Comparison of ENCODE assay signal across 1 cellular context in genomic region chr15:96296264-96296663, GRCh38.
TF ChIP-seq lines count a peak whose summit lies in the region.

No MANE protein-coding gene starts in this region.

TF ChIP-seq in H1, 55 proteins besides CTCF, POLR2A, EP300 and RAD21:
- TF ChIP-seq FOSL1 (IDR thresholded peaks at IDR 0.05; ENCODE audit: insufficient read depth, low read depth, low read length) = no peak
- no peak for TF ChIP-seq RNF2 (IDR thresholded peaks at IDR 0.05; ENCODE audit: borderline replicate concordance, low read depth, low read length, missing control alignments, poor library complexity, severe bottlenecking)
- no peak for TF ChIP-seq E2F6 (IDR thresholded peaks at IDR 0.05)
- TF ChIP-seq HDAC6 (IDR thresholded peaks at IDR 0.05; ENCODE audit: low read depth, low read length) = no peak
- no peak for TF ChIP-seq YY1 (IDR thresholded peaks at IDR 0.05; ENCODE audit: low read depth, low read length)
- TF ChIP-seq TAF1 (IDR thresholded peaks at IDR 0.05; ENCODE audit: low read depth, low read length) = no peak
- no peak for TF ChIP-seq JUND (IDR thresholded peaks at IDR 0.05; ENCODE audit: low read length)
- no peak for TF ChIP-seq SIN3A (conservative IDR thresholded peaks at IDR 0.05 in 1 of 2, IDR thresholded peaks at IDR 0.05 in 1 of 2; ENCODE audit: low read depth in 1 of 2, low read length in 2 of 2)
- no peak for TF ChIP-seq CREB1 (IDR thresholded peaks at IDR 0.05)
- no peak for TF ChIP-seq CEBPB (IDR thresholded peaks at IDR 0.05; ENCODE audit: low read depth, low read length)
- TF ChIP-seq SUZ12 (IDR thresholded peaks at IDR 0.05; ENCODE audit: low read length) = no peak
- TF ChIP-seq NANOG (IDR thresholded peaks at IDR 0.05; ENCODE audit: insufficient read depth, low read depth, low read length, poor library complexity, severe bottlenecking) = no peak
